8 cellular contexts compared by ENCODE assay signal in the genomic region with DNA sequence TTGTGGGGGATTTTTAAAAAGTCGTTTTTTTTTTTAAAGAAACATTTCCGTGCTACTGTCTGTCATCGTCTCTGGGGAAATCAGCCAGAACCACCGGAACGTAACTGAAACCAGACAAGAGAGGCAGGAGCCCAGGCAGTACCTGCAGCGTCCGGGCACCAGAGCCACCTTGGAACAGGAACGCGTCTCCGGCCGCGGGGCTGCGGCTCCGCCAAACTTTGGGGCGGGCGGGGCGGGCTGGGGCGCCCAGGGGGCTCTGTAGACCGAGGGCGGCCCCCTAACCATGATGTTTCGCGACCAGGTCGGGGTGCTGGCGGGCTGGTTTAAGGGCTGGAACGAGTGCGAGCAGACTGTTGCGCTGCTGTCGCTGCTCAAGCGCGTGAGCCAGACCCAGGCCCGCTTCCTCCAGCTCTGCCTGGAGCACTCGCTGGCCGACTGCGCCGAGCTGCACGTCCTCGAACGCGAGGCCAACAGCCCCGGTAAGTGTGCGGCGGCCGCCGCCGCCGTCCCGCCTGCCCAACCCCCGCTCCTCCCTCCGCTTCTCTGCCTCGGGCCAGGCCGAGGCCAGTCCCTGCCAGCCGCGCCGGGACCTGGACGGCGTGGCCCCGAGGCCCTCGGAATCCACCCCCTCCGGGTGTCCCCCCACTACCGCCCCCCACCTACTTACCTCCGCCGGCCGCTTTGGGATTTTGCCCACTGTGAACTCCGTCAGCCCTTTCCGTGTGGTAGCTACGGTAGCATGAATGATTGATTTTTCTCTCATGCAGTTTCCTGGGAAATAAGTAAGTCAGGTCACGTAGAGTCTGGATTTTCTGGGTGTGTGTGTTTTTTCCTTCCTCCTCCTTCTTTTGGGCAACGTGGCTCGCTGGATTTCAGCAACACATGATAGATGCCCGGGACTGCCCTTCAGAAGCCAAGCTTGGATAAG. TPM values are rescaled to one million over a fixed set of nuclear protein-coding genes. Genes with fewer than 3 reads are reported as not detected.
A peak's percentile ranks its signal among the peaks of the same experiment; 100 is the strongest.
DNase-seq lines count a peak whose midpoint lies in the region; ATAC-seq and TF ChIP-seq lines count a peak whose summit lies in the region.

No MANE protein-coding gene starts in this region.

- H3K9me3 Mint-ChIP-seq in activated naive CD8-positive, alpha-beta T cell treated with anti-CD3 and anti-CD28 coated beads, Interleukin-2, amount 10 ng/mL, durations not matched to agents 7 days and 5 days = peaks cover 5% of the 10 kb centered on the region
- peaks cover 7% of the 10 kb centered on the region for H3K9me3 Mint-ChIP-seq in osteocyte (ENCODE audit: unreplicated experiment)

- peaks cover 23% of the 10 kb centered on the region for H3K27me3 Mint-ChIP-seq in activated naive CD8-positive, alpha-beta T cell treated with anti-CD3 and anti-CD28 coated beads, Interleukin-2, amount 10 ng/mL, durations not matched to agents 7 days and 5 days
- no peaks in the 10 kb centered on the region for H3K27me3 Mint-ChIP-seq in osteocyte (ENCODE audit: unreplicated experiment)

- H3K36me3 Mint-ChIP-seq in activated naive CD8-positive, alpha-beta T cell treated with anti-CD3 and anti-CD28 coated beads, Interleukin-2, amount 10 ng/mL, durations not matched to agents 7 days and 5 days = peaks cover 7% of the 10 kb centered on the region
- H3K36me3 Mint-ChIP-seq in osteocyte (ENCODE audit: unreplicated experiment) = peaks cover 9% of the 10 kb centered on the region

- peak; percentile 69 for DNase-seq in Ammon's horn (ENCODE audit: low spot score)
- peak in 1 of 2 experiments; percentile 44 for DNase-seq in SJSA1 (ENCODE audit: low read depth in 1 of 2, low spot score in 2 of 2)
- peak; percentile 65 for DNase-seq in activated naive CD8-positive, alpha-beta T cell treated with anti-CD3 and anti-CD28 coated beads, Interleukin-2, amount 10 ng/mL, durations not matched to agents 7 days and 5 days
- DNase-seq in heart left ventricle = peak; percentile 38 to 82 (median 60)
- DNase-seq in osteocyte (ENCODE audit: extremely low spot score, unreplicated experiment) = no peak
- DNase-seq in H4 (ENCODE audit: low spot score) = no peak

- H3K4me1 Mint-ChIP-seq in activated naive CD8-positive, alpha-beta T cell treated with anti-CD3 and anti-CD28 coated beads, Interleukin-2, amount 10 ng/mL, durations not matched to agents 7 days and 5 days = peaks cover 11% of the 10 kb centered on the region
- H3K4me1 Mint-ChIP-seq in osteocyte (ENCODE audit: unreplicated experiment) = peaks cover 38% of the 10 kb centered on the region

- H3K9me3 ChIP-seq in SJSA1 (replicated peaks) (peaks cover 9% of the 10 kb centered on the region), heart left ventricle (peaks cover 0 to 9% (median 0%) of the 10 kb centered on the region in 12 donors)

- TF ChIP-seq CTCF in heart left ventricle (IDR thresholded peaks at IDR 0.05) (no peak), osteocyte (IDR thresholded peaks at IDR 0.05) (peak; percentile 28)

- peaks cover 53% of the 10 kb centered on the region for H3K4me1 ChIP-seq in SJSA1 (replicated peaks)
- peaks cover 0 to 54% (median 33%) of the 10 kb centered on the region in 12 donors for H3K4me1 ChIP-seq in heart left ventricle

- ATAC-seq in GM21723 (IDR thresholded peaks at IDR 0.05; ENCODE audit: unreplicated experiment) = peak; percentile 19
- ATAC-seq in activated naive CD8-positive, alpha-beta T cell treated with anti-CD3 and anti-CD28 coated beads, Interleukin-2, amount 10 ng/mL, durations not matched to agents 7 days and 5 days (ENCODE audit: low read depth) = peak; percentile 21
- ATAC-seq in heart left ventricle = peak in 2 of 4 donors; percentile 2 to 3
- ATAC-seq in HG03280 (IDR thresholded peaks at IDR 0.05; ENCODE audit: unreplicated experiment) = no peak

- POLR2A ChIA-PET in activated naive CD8-positive, alpha-beta T cell treated with anti-CD3 and anti-CD28 coated beads, Interleukin-2, amount 10 ng/mL, durations not matched to agents 7 days and 5 days (lab: Charles Lee) = interaction anchor here (0.6 to 5.4 kb wide), 4 partner anchors 59 to 207 kb away, joined by 3 to 75 read pairs (median 4); no protein-coding TSS in a partner anchor

- H3K4me3 ChIP-seq in SJSA1 = peak overlapping the region; percentile 95
- peak overlapping the region; percentile 58 to 91 (median 76) for H3K4me3 ChIP-seq in heart left ventricle

- TF ChIP-seq POLR2A in heart left ventricle (IDR thresholded peaks at IDR 0.05) = no peak

- H3K27me3 ChIP-seq in SJSA1 (replicated peaks) (no peaks in the 10 kb centered on the region), heart left ventricle (no peaks in the 10 kb centered on the region)

- intact Hi-C loops in heart left ventricle (cut with DNase I) = loop anchor here in 9 of 10 donors (2.0 to 10.0 kb wide), 11 partner anchors 59 to 417 kb away; partner anchors contain the start of gene GCH1 (in 1 of the 9)

- peak overlapping the region; percentile 89 for H3K27ac Mint-ChIP-seq in activated naive CD8-positive, alpha-beta T cell treated with anti-CD3 and anti-CD28 coated beads, Interleukin-2, amount 10 ng/mL, durations not matched to agents 7 days and 5 days
- H3K27ac Mint-ChIP-seq in osteocyte (ENCODE audit: unreplicated experiment) = peak overlapping the region; percentile 97

- 1% methylated on average over 24 to 70 of the region's 70 CpGs for WGBS in heart left ventricle, 4 donors

- peak overlapping the region; percentile 95 for H3K27ac ChIP-seq in SJSA1
- peak overlapping the region; percentile 90 to 100 (median 99) for H3K27ac ChIP-seq in heart left ventricle

- peak overlapping the region; percentile 98 for H3K4me3 Mint-ChIP-seq in activated naive CD8-positive, alpha-beta T cell treated with anti-CD3 and anti-CD28 coated beads, Interleukin-2, amount 10 ng/mL, durations not matched to agents 7 days and 5 days
- H3K4me3 Mint-ChIP-seq in osteocyte (ENCODE audit: unreplicated experiment) = peak overlapping the region; percentile 99

- H3K36me3 ChIP-seq in SJSA1 = peaks cover 50% of the 10 kb centered on the region
- peaks cover 0 to 16% (median 5%) of the 10 kb centered on the region in 9 donors for H3K36me3 ChIP-seq in heart left ventricle

RNA-seq across cellular contexts. Expression of gene SAMD4A, which starts 1.0 kb away (rescaled TPM):
- total RNA-seq in SJSA1 (2014; rRNA removed; shearing (Covaris generic)) = 22.5 and 31.6 TPM in 2 replicates
- total RNA-seq in activated naive CD8-positive, alpha-beta T cell treated with anti-CD3 and anti-CD28 coated beads, Interleukin-2, amount 10 ng/mL, durations not matched to agents 7 days and 5 days = 1 to 10 TPM; 2.6 to 2.7 TPM
- total RNA-seq in heart left ventricle = 100 to 1,000 TPM in 8 of 9 donors, 10 to 100 TPM in 1; 95.7 to 247 (median 159) TPM
- 10 to 100 TPM; 45.0 to 63.6 TPM for polyA plus RNA-seq in heart left ventricle
- 36.5 and 39.1 TPM in 2 replicates for total RNA-seq in osteocyte
- 1.7 and 1.8 TPM in 2 replicates for total RNA-seq in H4 (2014; rRNA removed; shearing (Covaris generic))

RNA-seq across cellular contexts. Expression of gene CGRRF1, which starts 58.2 kb away (rescaled TPM):
- total RNA-seq in SJSA1 (2014; rRNA removed; shearing (Covaris generic)) = 6.5 and 17.3 TPM in 2 replicates
- 10 to 100 TPM; 14.7 to 17.3 TPM for total RNA-seq in activated naive CD8-positive, alpha-beta T cell treated with anti-CD3 and anti-CD28 coated beads, Interleukin-2, amount 10 ng/mL, durations not matched to agents 7 days and 5 days
- 10 to 100 TPM; 10.6 to 28.2 (median 16.6) TPM for total RNA-seq in heart left ventricle
- polyA plus RNA-seq in heart left ventricle = 10 to 100 TPM; 15.7 to 17.7 TPM
- total RNA-seq in osteocyte = 18.3 and 19.8 TPM in 2 replicates
- total RNA-seq in H4 (2014; rRNA removed; shearing (Covaris generic)) = 12.4 and 17.3 TPM in 2 replicates

Comparison
In these comparisons a context has a peak if more than half of its experiments do, and no peak if none do; other contexts are left out.
1. DNase-seq: peak in Ammon's horn (single experiment), activated naive CD8-positive, alpha-beta T cell treated with anti-CD3 and anti-CD28 coated beads, Interleukin-2, amount 10 ng/mL, durations not matched to agents 7 days and 5 days (single experiment) and heart left ventricle (5 of 5); none in osteocyte (single experiment) and H4 (single experiment).